ENCODE assay signal across 9 cellular contexts in genomic region chr15:58329781-58330467, GRCh38.
DNase-seq lines count a peak whose midpoint lies in the region; ATAC-seq and TF ChIP-seq lines count a peak whose summit lies in the region.
"Had no signal": no experiment of that assay in that cellular context is flagged by ENCODE, and none has a peak within 500 bp of the region (broad histone marks: within the 10 kb centered on the region; RNA-seq: fewer than 3 reads in every experiment).

No MANE protein-coding gene starts in this region.

- POLR2A ChIA-PET in PC-3 (lab: Charles Lee; ENCODE audit: unreplicated experiment): no interaction called here
- POLR2A ChIA-PET in activated CD8-positive, alpha-beta T cell treated with anti-CD3 and anti-CD28 coated beads, Interleukin-2, amount 10 ng/mL, durations not matched to agents 7 days and 5 days (lab: Charles Lee): no interaction called here

- peaks cover 3% of the 10 kb centered on the region for H3K9me3 Mint-ChIP-seq in osteocyte (ENCODE audit: unreplicated experiment)
- H3K9me3 Mint-ChIP-seq in activated CD8-positive, alpha-beta T cell treated with anti-CD3 and anti-CD28 coated beads, Interleukin-2, amount 10 ng/mL, durations not matched to agents 7 days and 5 days (ENCODE audit: insufficient read depth): no peaks in the 10 kb centered on the region

- peak overlapping the region; percentile 85 for H3K9ac ChIP-seq in PC-3 (ENCODE audit: low read length)

- CTCF ChIA-PET in PC-3 (lab: Charles Lee): no interaction called here
- CTCF ChIA-PET in activated CD8-positive, alpha-beta T cell treated with anti-CD3 and anti-CD28 coated beads, Interleukin-2, amount 10 ng/mL, durations not matched to agents 7 days and 5 days (lab: Charles Lee): interaction anchor here (0.7 kb wide), 1 partner anchor 10 kb away, joined by 3 read pairs; no protein-coding TSS in a partner anchor

- TF ChIP-seq EP300 in gastroesophageal sphincter (IDR thresholded peaks at IDR 0.05): no peak

- H4K20me1 ChIP-seq in PC-3 (ENCODE audit: low read length): no peaks in the 10 kb centered on the region

- peak; percentile 62 for DNase-seq in CD1c-positive myeloid dendritic cell (ENCODE audit: extremely low spot score)
- peak; percentile 73 for DNase-seq in PC-3
- DNase-seq in osteocyte (ENCODE audit: extremely low spot score, unreplicated experiment): no peak
- no peak for DNase-seq in activated CD8-positive, alpha-beta T cell treated with anti-CD3 and anti-CD28 coated beads, Interleukin-2, amount 10 ng/mL, durations not matched to agents 7 days and 5 days
- no peak for DNase-seq in stimulated activated CD4-positive, alpha-beta T cell treated with anti-CD3 and anti-CD28 coated beads, Interleukin-1b, Interleukin-23, amount 100 ng/mL, for 48 hours
- DNase-seq in dedifferentiated amniotic fluid mesenchymal stem cell (ENCODE audit: extremely low spot score): no peak
- DNase-seq in omental fat pad (ENCODE audit: low spot score): no peak
- DNase-seq: stimulated activated naive B cell treated with anti-CD40 and anti-IgM and Interleukin-4, amounts not matched to agents 10 μg/mL and 1 μg/mL and 100 μg/mL, for 72 hours had no signal

- no peaks in the 10 kb centered on the region for H3K9me3 ChIP-seq in PC-3 (ENCODE audit: low read length)
- no peaks in the 10 kb centered on the region for H3K9me3 ChIP-seq in gastroesophageal sphincter

- TF ChIP-seq CTCF in PC-3 (conservative IDR thresholded peaks at IDR 0.05; ENCODE audit: low read depth, low read length) (no peak), gastroesophageal sphincter (IDR thresholded peaks at IDR 0.05) (no peak), osteocyte (IDR thresholded peaks at IDR 0.05) (no peak), omental fat pad (IDR thresholded peaks at IDR 0.05) (no peak)

- H3K4me2 ChIP-seq in PC-3 (ENCODE audit: low read length): peak overlapping the region; percentile 67

- no peaks in the 10 kb centered on the region; the same call in 1 of the 2 replicates for H3K36me3 ChIP-seq in PC-3 (ENCODE audit: low read depth, low read length)
- no peaks in the 10 kb centered on the region for H3K36me3 ChIP-seq in gastroesophageal sphincter

- ATAC-seq in PC-3: no peak
- ATAC-seq in gastroesophageal sphincter: no peak
- no peak for ATAC-seq in activated CD8-positive, alpha-beta T cell treated with anti-CD3 and anti-CD28 coated beads, Interleukin-2, amount 10 ng/mL, durations not matched to agents 7 days and 5 days
- no peak for ATAC-seq in omental fat pad (ENCODE audit: low FRiP score)
- ATAC-seq: stimulated activated naive B cell treated with anti-CD40 and anti-IgM and Interleukin-4, amounts not matched to agents 10 μg/mL and 1 μg/mL and 100 μg/mL, for 72 hours had no signal

- no peaks in the 10 kb centered on the region for H3K79me2 ChIP-seq in PC-3 (ENCODE audit: low read length)

- H3K4me1 Mint-ChIP-seq in osteocyte (ENCODE audit: unreplicated experiment): peaks cover 40% of the 10 kb centered on the region
- peaks cover 25% of the 10 kb centered on the region for H3K4me1 Mint-ChIP-seq in activated CD8-positive, alpha-beta T cell treated with anti-CD3 and anti-CD28 coated beads, Interleukin-2, amount 10 ng/mL, durations not matched to agents 7 days and 5 days (ENCODE audit: low read depth)

- H3K4me1 ChIP-seq in PC-3 (ENCODE audit: insufficient read depth, low read length): peaks cover 43% of the 10 kb centered on the region
- H3K4me1 ChIP-seq in gastroesophageal sphincter: peaks cover 0 to 40% (median 30%) of the 10 kb centered on the region in 3 donors

- H3K4me3 ChIP-seq in PC-3 (ENCODE audit: low read length) (no peak overlapping the region), gastroesophageal sphincter (no peak overlapping the region)

- H2AFZ ChIP-seq in PC-3 (ENCODE audit: low read length): no peak overlapping the region

- H3K27ac ChIP-seq in PC-3 (ENCODE audit: low read length) (peak overlapping the region; percentile 100), gastroesophageal sphincter (peak overlapping the region in 3 of 4 donors; percentile 44 to 85 (median 76))

- H3K27me3 Mint-ChIP-seq in osteocyte (ENCODE audit: unreplicated experiment): peaks cover 10% of the 10 kb centered on the region
- H3K27me3 Mint-ChIP-seq in activated CD8-positive, alpha-beta T cell treated with anti-CD3 and anti-CD28 coated beads, Interleukin-2, amount 10 ng/mL, durations not matched to agents 7 days and 5 days (ENCODE audit: low read depth): peaks cover 17% of the 10 kb centered on the region

- no peaks in the 10 kb centered on the region for H3K9me2 ChIP-seq in PC-3 (replicated peaks; ENCODE audit: low read length)

- H3K27me3 ChIP-seq in PC-3 (ENCODE audit: low read length) (no peaks in the 10 kb centered on the region), gastroesophageal sphincter (no peaks in the 10 kb centered on the region)

- TF ChIP-seq POLR2A in gastroesophageal sphincter (IDR thresholded peaks at IDR 0.05): no peak

- intact Hi-C loops in PC-3 (cut with micrococcal nuclease): loop anchor here (5.0 kb wide), 1 partner anchor 43 kb away; no protein-coding TSS in a partner anchor

- peak overlapping the region; percentile 4 for H3K4me3 Mint-ChIP-seq in osteocyte (ENCODE audit: unreplicated experiment)
- H3K4me3 Mint-ChIP-seq in activated CD8-positive, alpha-beta T cell treated with anti-CD3 and anti-CD28 coated beads, Interleukin-2, amount 10 ng/mL, durations not matched to agents 7 days and 5 days: no peak overlapping the region
- H3K4me3 Mint-ChIP-seq: stimulated activated naive B cell treated with anti-CD40 and anti-IgM and Interleukin-4, amounts not matched to agents 10 μg/mL and 1 μg/mL and 100 μg/mL, for 72 hours had no signal

- no TSS peak for BruUV-seq in PC-3 (replicated peaks; lab: Mats Ljungman, UMichigan)

- H3K27ac Mint-ChIP-seq in osteocyte (ENCODE audit: unreplicated experiment): peak overlapping the region; percentile 98
- H3K27ac Mint-ChIP-seq in activated CD8-positive, alpha-beta T cell treated with anti-CD3 and anti-CD28 coated beads, Interleukin-2, amount 10 ng/mL, durations not matched to agents 7 days and 5 days: no peak overlapping the region
- H3K27ac Mint-ChIP-seq: stimulated activated naive B cell treated with anti-CD40 and anti-IgM and Interleukin-4, amounts not matched to agents 10 μg/mL and 1 μg/mL and 100 μg/mL, for 72 hours had no signal

- peaks cover 4% of the 10 kb centered on the region for H3F3A ChIP-seq in PC-3 (ENCODE audit: low read length, unreplicated experiment)

- no peaks in the 10 kb centered on the region for H3K36me3 Mint-ChIP-seq in osteocyte (ENCODE audit: unreplicated experiment)
- peaks cover 2% of the 10 kb centered on the region for H3K36me3 Mint-ChIP-seq in activated CD8-positive, alpha-beta T cell treated with anti-CD3 and anti-CD28 coated beads, Interleukin-2, amount 10 ng/mL, durations not matched to agents 7 days and 5 days (ENCODE audit: low read depth)

- 69 to 78% methylated on average over 7 to 9 of the region's 9 CpGs for WGBS in gastroesophageal sphincter (ENCODE audit: low coverage in 1 of 2), 2 donors

Comparison
In these comparisons a context has a peak if more than half of its experiments do, and no peak if none do; other contexts are left out.
1. DNase-seq: peak in CD1c-positive myeloid dendritic cell (single experiment) and PC-3 (single experiment); none in osteocyte (single experiment), activated CD8-positive, alpha-beta T cell treated with anti-CD3 and anti-CD28 coated beads, Interleukin-2, amount 10 ng/mL, durations not matched to agents 7 days and 5 days (single experiment), stimulated activated CD4-positive, alpha-beta T cell treated with anti-CD3 and anti-CD28 coated beads, Interleukin-1b, Interleukin-23, amount 100 ng/mL, for 48 hours (single experiment), dedifferentiated amniotic fluid mesenchymal stem cell (single experiment) and omental fat pad (single experiment).